ENCODE assay signal across 1 cellular context in genomic region chr13:72164811-72165210, GRCh38.
TF ChIP-seq lines count a peak whose summit lies in the region.

No MANE protein-coding gene starts in this region.

TF ChIP-seq in WTC11, 78 proteins besides CTCF, POLR2A, EP300 and RAD21 (continued from another document):
- TF ChIP-seq, protein P1, sequence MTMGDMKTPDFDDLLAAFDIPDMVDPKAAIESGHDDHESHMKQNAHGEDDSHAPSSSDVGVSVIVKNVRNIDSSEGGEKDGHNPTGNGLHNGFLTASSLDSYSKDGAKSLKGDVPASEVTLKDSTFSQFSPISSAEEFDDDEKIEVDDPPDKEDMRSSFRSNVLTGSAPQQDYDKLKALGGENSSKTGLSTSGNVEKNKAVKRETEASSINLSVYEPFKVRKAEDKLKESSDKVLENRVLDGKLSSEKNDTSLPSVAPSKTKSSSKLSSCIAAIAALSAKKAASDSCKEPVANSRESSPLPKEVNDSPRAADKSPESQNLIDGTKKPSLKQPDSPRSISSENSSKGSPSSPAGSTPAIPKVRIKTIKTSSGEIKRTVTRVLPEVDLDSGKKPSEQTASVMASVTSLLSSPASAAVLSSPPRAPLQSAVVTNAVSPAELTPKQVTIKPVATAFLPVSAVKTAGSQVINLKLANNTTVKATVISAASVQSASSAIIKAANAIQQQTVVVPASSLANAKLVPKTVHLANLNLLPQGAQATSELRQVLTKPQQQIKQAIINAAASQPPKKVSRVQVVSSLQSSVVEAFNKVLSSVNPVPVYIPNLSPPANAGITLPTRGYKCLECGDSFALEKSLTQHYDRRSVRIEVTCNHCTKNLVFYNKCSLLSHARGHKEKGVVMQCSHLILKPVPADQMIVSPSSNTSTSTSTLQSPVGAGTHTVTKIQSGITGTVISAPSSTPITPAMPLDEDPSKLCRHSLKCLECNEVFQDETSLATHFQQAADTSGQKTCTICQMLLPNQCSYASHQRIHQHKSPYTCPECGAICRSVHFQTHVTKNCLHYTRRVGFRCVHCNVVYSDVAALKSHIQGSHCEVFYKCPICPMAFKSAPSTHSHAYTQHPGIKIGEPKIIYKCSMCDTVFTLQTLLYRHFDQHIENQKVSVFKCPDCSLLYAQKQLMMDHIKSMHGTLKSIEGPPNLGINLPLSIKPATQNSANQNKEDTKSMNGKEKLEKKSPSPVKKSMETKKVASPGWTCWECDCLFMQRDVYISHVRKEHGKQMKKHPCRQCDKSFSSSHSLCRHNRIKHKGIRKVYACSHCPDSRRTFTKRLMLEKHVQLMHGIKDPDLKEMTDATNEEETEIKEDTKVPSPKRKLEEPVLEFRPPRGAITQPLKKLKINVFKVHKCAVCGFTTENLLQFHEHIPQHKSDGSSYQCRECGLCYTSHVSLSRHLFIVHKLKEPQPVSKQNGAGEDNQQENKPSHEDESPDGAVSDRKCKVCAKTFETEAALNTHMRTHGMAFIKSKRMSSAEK (CRISPR knock-in tag; IDR thresholded peaks at IDR 0.05; ENCODE audit: borderline replicate concordance), result no peak
- no peak for TF ChIP-seq E2F5 (CRISPR knock-in tag; IDR thresholded peaks at IDR 0.05)
- TF ChIP-seq, protein P2, sequence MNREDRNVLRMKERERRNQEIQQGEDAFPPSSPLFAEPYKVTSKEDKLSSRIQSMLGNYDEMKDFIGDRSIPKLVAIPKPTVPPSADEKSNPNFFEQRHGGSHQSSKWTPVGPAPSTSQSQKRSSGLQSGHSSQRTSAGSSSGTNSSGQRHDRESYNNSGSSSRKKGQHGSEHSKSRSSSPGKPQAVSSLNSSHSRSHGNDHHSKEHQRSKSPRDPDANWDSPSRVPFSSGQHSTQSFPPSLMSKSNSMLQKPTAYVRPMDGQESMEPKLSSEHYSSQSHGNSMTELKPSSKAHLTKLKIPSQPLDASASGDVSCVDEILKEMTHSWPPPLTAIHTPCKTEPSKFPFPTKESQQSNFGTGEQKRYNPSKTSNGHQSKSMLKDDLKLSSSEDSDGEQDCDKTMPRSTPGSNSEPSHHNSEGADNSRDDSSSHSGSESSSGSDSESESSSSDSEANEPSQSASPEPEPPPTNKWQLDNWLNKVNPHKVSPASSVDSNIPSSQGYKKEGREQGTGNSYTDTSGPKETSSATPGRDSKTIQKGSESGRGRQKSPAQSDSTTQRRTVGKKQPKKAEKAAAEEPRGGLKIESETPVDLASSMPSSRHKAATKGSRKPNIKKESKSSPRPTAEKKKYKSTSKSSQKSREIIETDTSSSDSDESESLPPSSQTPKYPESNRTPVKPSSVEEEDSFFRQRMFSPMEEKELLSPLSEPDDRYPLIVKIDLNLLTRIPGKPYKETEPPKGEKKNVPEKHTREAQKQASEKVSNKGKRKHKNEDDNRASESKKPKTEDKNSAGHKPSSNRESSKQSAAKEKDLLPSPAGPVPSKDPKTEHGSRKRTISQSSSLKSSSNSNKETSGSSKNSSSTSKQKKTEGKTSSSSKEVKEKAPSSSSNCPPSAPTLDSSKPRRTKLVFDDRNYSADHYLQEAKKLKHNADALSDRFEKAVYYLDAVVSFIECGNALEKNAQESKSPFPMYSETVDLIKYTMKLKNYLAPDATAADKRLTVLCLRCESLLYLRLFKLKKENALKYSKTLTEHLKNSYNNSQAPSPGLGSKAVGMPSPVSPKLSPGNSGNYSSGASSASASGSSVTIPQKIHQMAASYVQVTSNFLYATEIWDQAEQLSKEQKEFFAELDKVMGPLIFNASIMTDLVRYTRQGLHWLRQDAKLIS (CRISPR knock-in tag; IDR thresholded peaks at IDR 0.05; ENCODE audit: borderline replicate concordance), result no peak
- TF ChIP-seq SP1 (CRISPR knock-in tag; conservative IDR thresholded peaks at IDR 0.05), result no peak
- TF ChIP-seq GRHL2 (CRISPR knock-in tag; IDR thresholded peaks at IDR 0.05; ENCODE audit: insufficient replicate concordance, severe bottlenecking), result no peak
- no peak for TF ChIP-seq ATF3 (CRISPR knock-in tag; conservative IDR thresholded peaks at IDR 0.05)
- no peak for TF ChIP-seq STAT6 (CRISPR knock-in tag; conservative IDR thresholded peaks at IDR 0.05; ENCODE audit: low read depth)
- TF ChIP-seq, protein P3, sequence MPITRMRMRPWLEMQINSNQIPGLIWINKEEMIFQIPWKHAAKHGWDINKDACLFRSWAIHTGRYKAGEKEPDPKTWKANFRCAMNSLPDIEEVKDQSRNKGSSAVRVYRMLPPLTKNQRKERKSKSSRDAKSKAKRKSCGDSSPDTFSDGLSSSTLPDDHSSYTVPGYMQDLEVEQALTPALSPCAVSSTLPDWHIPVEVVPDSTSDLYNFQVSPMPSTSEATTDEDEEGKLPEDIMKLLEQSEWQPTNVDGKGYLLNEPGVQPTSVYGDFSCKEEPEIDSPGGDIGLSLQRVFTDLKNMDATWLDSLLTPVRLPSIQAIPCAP (CRISPR knock-in tag; IDR thresholded peaks at IDR 0.05), result no peak
- no peak for TF ChIP-seq ZNF423 (CRISPR knock-in tag; IDR thresholded peaks at IDR 0.05)
- no peak for TF ChIP-seq ATF1 (CRISPR knock-in tag; IDR thresholded peaks at IDR 0.05)
